23 cellular contexts compared by ENCODE assay signal in genomic region chrX:120536056-120536455, GRCh38. TPM values are rescaled to one million over a fixed set of nuclear protein-coding genes. Genes with fewer than 3 reads are reported as not detected.
A peak's percentile ranks its signal among the peaks of the same experiment; 100 is the strongest.
DNase-seq lines count a peak whose midpoint lies in the region; ATAC-seq and TF ChIP-seq lines count a peak whose summit lies in the region.
"Had no signal": no experiment of that assay in that cellular context is flagged by ENCODE, and none has a peak within 500 bp of the region (broad histone marks: within the 10 kb centered on the region; RNA-seq: fewer than 3 reads in every experiment).

No MANE protein-coding gene starts in this region.

- TF ChIP-seq CTCF in endothelial cell (IDR thresholded peaks at IDR 0.05; ENCODE audit: unreplicated experiment) (no peak), suprapubic skin (IDR thresholded peaks at IDR 0.05) (no peak)

- no peaks in the 10 kb centered on the region for H3K4me1 ChIP-seq in suprapubic skin
- H3K4me1 ChIP-seq: right lobe of liver had no signal

- H3K27me3 Mint-ChIP-seq in effector memory CD8-positive, alpha-beta T cell = no peaks in the 10 kb centered on the region
- H3K27me3 Mint-ChIP-seq in endothelial cell (ENCODE audit: unreplicated experiment) = no peaks in the 10 kb centered on the region
- H3K27me3 Mint-ChIP-seq: activated T-helper 17 cell treated with anti-CD3 and anti-CD28 coated beads, Interleukin-2, amount 50 U/mL, for 72 hours; CD8-positive, alpha-beta memory T cell; stimulated activated naive CD8-positive, alpha-beta T cell treated with anti-CD3 and anti-CD28 coated beads, Interleukin-15, amount 100 ng/mL, for 72 hours had no signal

- H3K4me1 Mint-ChIP-seq in effector memory CD8-positive, alpha-beta T cell (ENCODE audit: low read depth in 2 of 2) = no peaks in the 10 kb centered on the region
- H3K4me1 Mint-ChIP-seq in endothelial cell (ENCODE audit: unreplicated experiment) = no peaks in the 10 kb centered on the region
- H3K4me1 Mint-ChIP-seq: activated T-helper 17 cell treated with anti-CD3 and anti-CD28 coated beads, Interleukin-2, amount 50 U/mL, for 72 hours; CD8-positive, alpha-beta memory T cell; stimulated activated naive CD8-positive, alpha-beta T cell treated with anti-CD3 and anti-CD28 coated beads, Interleukin-15, amount 100 ng/mL, for 72 hours had no signal

- H3K36me3 ChIP-seq in suprapubic skin = peaks cover 52% of the 10 kb centered on the region

- TF ChIP-seq EP300 in suprapubic skin (IDR thresholded peaks at IDR 0.05) = no peak

- H3K27me3 ChIP-seq in suprapubic skin = no peaks in the 10 kb centered on the region
- H3K27me3 ChIP-seq: right lobe of liver had no signal

- no peaks in the 10 kb centered on the region for H3K9me3 Mint-ChIP-seq in effector memory CD8-positive, alpha-beta T cell
- H3K9me3 Mint-ChIP-seq in endothelial cell (ENCODE audit: unreplicated experiment) = no peaks in the 10 kb centered on the region
- H3K9me3 Mint-ChIP-seq: activated T-helper 17 cell treated with anti-CD3 and anti-CD28 coated beads, Interleukin-2, amount 50 U/mL, for 72 hours; CD8-positive, alpha-beta memory T cell; stimulated activated naive CD8-positive, alpha-beta T cell treated with anti-CD3 and anti-CD28 coated beads, Interleukin-15, amount 100 ng/mL, for 72 hours had no signal

- no peaks in the 10 kb centered on the region for H3K9me3 ChIP-seq in suprapubic skin
- H3K9me3 ChIP-seq: heart right ventricle, right lobe of liver had no signal

- DNase-seq in Ammon's horn (ENCODE audit: low spot score) (peak; percentile 4), KG1 (lab: John Stamatoyannopoulos, UW) (peak; percentile 1), OCI-M1 (lab: John Stamatoyannopoulos, UW) (peak; percentile 33), endothelial cell (ENCODE audit: low spot score) (no peak), suprapubic skin (ENCODE audit: low spot score in 2 of 2) (no peak), NCI-H69 (lab: John Stamatoyannopoulos, UW) (no peak)
- DNase-seq in effector memory CD8-positive, alpha-beta T cell = no peak
- DNase-seq: activated CD4-positive, CD25-positive, alpha-beta regulatory T cell; activated CD8-positive, alpha-beta memory T cell treated with anti-CD3 and anti-CD28 coated beads for 24 hours; amygdala; CD8-positive, alpha-beta memory T cell; DND-41; effector memory CD4-positive, alpha-beta T cell; H7; heart right ventricle; IMR-90; NCI-H1105; NCI-H774; right lobe of liver; stimulated activated naive CD8-positive, alpha-beta T cell treated with anti-CD3 and anti-CD28 coated beads, Interleukin-15, amount 100 ng/mL, for 72 hours; T-helper 1 cell had no signal

- no peak for TF ChIP-seq POLR2A in suprapubic skin (IDR thresholded peaks at IDR 0.05)

- peak overlapping the region; percentile 58 to 64 for H3K27ac Mint-ChIP-seq in effector memory CD8-positive, alpha-beta T cell
- no peak overlapping the region for H3K27ac Mint-ChIP-seq in endothelial cell (ENCODE audit: unreplicated experiment)
- H3K27ac Mint-ChIP-seq: activated T-helper 17 cell treated with anti-CD3 and anti-CD28 coated beads, Interleukin-2, amount 50 U/mL, for 72 hours had no signal

- peaks cover 84% of the 10 kb centered on the region for H3K36me3 Mint-ChIP-seq in effector memory CD8-positive, alpha-beta T cell (ENCODE audit: insufficient read depth)
- H3K36me3 Mint-ChIP-seq in endothelial cell (ENCODE audit: low read depth, unreplicated experiment) = peaks cover 13% of the 10 kb centered on the region

- no peak overlapping the region for H3K27ac ChIP-seq in suprapubic skin
- H3K27ac ChIP-seq: heart right ventricle, right lobe of liver had no signal

- ATAC-seq in effector memory CD8-positive, alpha-beta T cell (replicated peaks) = no peak
- no peak for ATAC-seq in HG02588 (IDR thresholded peaks at IDR 0.05; ENCODE audit: unreplicated experiment)
- ATAC-seq: activated T-helper 17 cell treated with anti-CD3 and anti-CD28 coated beads, Interleukin-2, amount 50 U/mL, for 72 hours; heart right ventricle; stimulated activated naive CD8-positive, alpha-beta T cell treated with anti-CD3 and anti-CD28 coated beads, Interleukin-15, amount 100 ng/mL, for 72 hours had no signal

- H3K4me3 ChIP-seq in suprapubic skin = no peak overlapping the region
- H3K4me3 ChIP-seq: heart right ventricle, right lobe of liver had no signal

- no peak overlapping the region for H3K4me3 Mint-ChIP-seq in effector memory CD8-positive, alpha-beta T cell
- H3K4me3 Mint-ChIP-seq in endothelial cell (ENCODE audit: unreplicated experiment) = no peak overlapping the region
- H3K4me3 Mint-ChIP-seq: activated T-helper 17 cell treated with anti-CD3 and anti-CD28 coated beads, Interleukin-2, amount 50 U/mL, for 72 hours; CD8-positive, alpha-beta memory T cell; stimulated activated naive CD8-positive, alpha-beta T cell treated with anti-CD3 and anti-CD28 coated beads, Interleukin-15, amount 100 ng/mL, for 72 hours had no signal

RNA-seq across cellular contexts. Expression of gene CUL4B, which starts 24.7 kb away (rescaled TPM):
- total RNA-seq in endothelial cell (ENCODE audit: unreplicated experiment) (44.3 TPM), suprapubic skin (10 to 100 TPM; 18.6 to 47.2 (median 28.4) TPM)

Comparison
In these comparisons a context has a peak if more than half of its experiments do, and no peak if none do; other contexts are left out.
1. DNase-seq: peak in Ammon's horn (single experiment), KG1 (single experiment) and OCI-M1 (single experiment); none in effector memory CD8-positive, alpha-beta T cell (0 of 3), endothelial cell (single experiment), suprapubic skin (0 of 2) and NCI-H69 (single experiment).